2 cellular contexts compared by ENCODE assay signal in the genomic region with DNA sequence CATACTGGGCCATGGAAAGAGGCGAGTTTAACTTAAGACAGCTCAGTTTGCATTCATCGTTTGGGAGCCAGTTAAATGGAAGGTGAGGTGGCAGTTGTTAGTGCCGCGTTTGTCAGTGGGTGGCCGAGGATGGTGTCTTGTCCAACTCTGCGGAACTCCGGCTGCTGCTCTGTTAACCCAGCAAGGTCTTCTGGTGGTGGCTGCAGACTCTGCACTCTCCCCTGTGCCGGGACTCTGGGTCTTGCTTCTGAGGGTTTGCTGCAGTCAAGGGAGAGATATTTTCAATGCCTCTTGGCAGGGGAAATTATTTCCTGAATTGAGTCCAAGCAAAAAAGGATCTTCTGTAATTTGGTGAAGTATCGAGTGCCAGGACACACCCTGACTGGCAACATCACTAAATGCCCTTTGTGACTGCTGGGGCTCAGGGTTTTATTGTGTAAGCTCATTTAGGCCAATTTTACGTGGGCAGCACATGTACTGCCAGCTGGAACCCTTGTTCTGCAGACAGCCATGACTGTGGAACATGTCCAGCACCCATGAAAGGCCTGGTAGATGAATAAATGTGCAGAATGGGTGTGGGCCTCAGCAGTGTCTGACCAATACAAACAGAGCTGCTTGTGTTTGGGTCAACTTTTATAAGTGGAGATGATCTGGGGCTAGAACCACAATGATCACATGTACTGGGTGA.
TF ChIP-seq lines count a peak whose summit lies in the region.

No MANE protein-coding gene starts in this region.

TF ChIP-seq in IMR-90, 13 proteins besides CTCF, POLR2A, EP300 and RAD21:
- no peak for TF ChIP-seq MAZ (IDR thresholded peaks at IDR 0.05; ENCODE audit: borderline replicate concordance, low read depth, low read length)

TF ChIP-seq in H1, 55 proteins besides CTCF, POLR2A, EP300 and RAD21:
- TF ChIP-seq SIN3A (conservative IDR thresholded peaks at IDR 0.05 in 1 of 2, IDR thresholded peaks at IDR 0.05 in 1 of 2; ENCODE audit: low read depth in 1 of 2, low read length in 2 of 2) (no peak), GABPA (IDR thresholded peaks at IDR 0.05; ENCODE audit: borderline replicate concordance, insufficient read depth, low read length) (no peak), SP2 (IDR thresholded peaks at IDR 0.05; ENCODE audit: low read length) (no peak), EZH2 (IDR thresholded peaks at IDR 0.05; ENCODE audit: low read depth, low read length, severe bottlenecking) (no peak), BCL11A (IDR thresholded peaks at IDR 0.05; ENCODE audit: low read depth in 2 of 2, low read length in 2 of 2) (no peak), POU5F1 (IDR thresholded peaks at IDR 0.05; ENCODE audit: low read depth, low read length) (no peak), SP1 (IDR thresholded peaks at IDR 0.05; ENCODE audit: low read depth, low read length) (no peak), NANOG (IDR thresholded peaks at IDR 0.05; ENCODE audit: insufficient read depth, low read depth, low read length, poor library complexity, severe bottlenecking) (no peak), EGR1 (IDR thresholded peaks at IDR 0.05; ENCODE audit: borderline replicate concordance, low read depth, low read length) (no peak), RBBP5 (IDR thresholded peaks at IDR 0.05; ENCODE audit: borderline replicate concordance, low read depth, low read length) (no peak), CEBPB (IDR thresholded peaks at IDR 0.05; ENCODE audit: low read depth, low read length) (no peak), SUZ12 (IDR thresholded peaks at IDR 0.05; ENCODE audit: low read length) (no peak), JUN (IDR thresholded peaks at IDR 0.05; ENCODE audit: low read depth, low read length) (no peak)
- TF ChIP-seq, protein P1, sequence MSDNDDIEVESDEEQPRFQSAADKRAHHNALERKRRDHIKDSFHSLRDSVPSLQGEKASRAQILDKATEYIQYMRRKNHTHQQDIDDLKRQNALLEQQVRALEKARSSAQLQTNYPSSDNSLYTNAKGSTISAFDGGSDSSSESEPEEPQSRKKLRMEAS (IDR thresholded peaks at IDR 0.05): no peak
- TF ChIP-seq, protein P2, sequence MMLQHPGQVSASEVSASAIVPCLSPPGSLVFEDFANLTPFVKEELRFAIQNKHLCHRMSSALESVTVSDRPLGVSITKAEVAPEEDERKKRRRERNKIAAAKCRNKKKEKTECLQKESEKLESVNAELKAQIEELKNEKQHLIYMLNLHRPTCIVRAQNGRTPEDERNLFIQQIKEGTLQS (IDR thresholded peaks at IDR 0.05; ENCODE audit: insufficient read depth, low read depth, low read length): no peak
TF ChIP-seq in H1: peak in this region for 0.
